In the genomic region with DNA sequence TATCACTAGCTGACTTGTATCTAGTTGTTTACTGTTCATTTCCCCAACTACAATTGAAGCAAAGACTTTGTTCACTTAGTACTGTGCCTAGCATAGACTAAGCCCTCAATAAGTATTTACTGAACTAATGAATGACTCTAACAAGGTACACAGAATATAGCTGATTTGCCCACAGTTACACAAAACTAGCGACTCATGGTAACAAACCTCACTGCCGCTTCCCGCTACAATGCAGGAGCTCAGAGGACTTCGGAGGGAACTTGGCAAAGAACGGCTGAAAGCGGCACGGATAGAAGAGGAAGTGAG, we compare ENCODE assay signal across 8 cellular contexts. TPM values are rescaled to one million over a fixed set of nuclear protein-coding genes. Genes with fewer than 3 reads are reported as not detected.
DNase-seq lines count a peak whose midpoint lies in the region; ATAC-seq lines count a peak whose summit lies in the region.

No MANE protein-coding gene starts in this region.

- peaks cover 49% of the 10 kb centered on the region for H3K36me3 Mint-ChIP-seq in activated T-helper 17 cell treated with anti-CD3 and anti-CD28 coated beads, Interleukin-2, amount 50 U/mL, for 72 hours (ENCODE audit: low read depth)

- H3K27ac ChIP-seq in BLaER1 (peak overlapping the region; percentile 99), stomach smooth muscle (ENCODE audit: low read length) (peak overlapping the region; percentile 97)

- H3K27me3 Mint-ChIP-seq in activated T-helper 17 cell treated with anti-CD3 and anti-CD28 coated beads, Interleukin-2, amount 50 U/mL, for 72 hours, result no peaks in the 10 kb centered on the region

- peaks cover 48% of the 10 kb centered on the region for H4K20me1 ChIP-seq in BLaER1

- H3K9ac ChIP-seq in BLaER1 (peak overlapping the region; percentile 97), stomach smooth muscle (ENCODE audit: low read length in 2 of 2) (peak overlapping the region; percentile 96 to 100)

- H3K4me3 Mint-ChIP-seq in activated T-helper 17 cell treated with anti-CD3 and anti-CD28 coated beads, Interleukin-2, amount 50 U/mL, for 72 hours, result peak overlapping the region; percentile 88

- H3K9me3 Mint-ChIP-seq in activated T-helper 17 cell treated with anti-CD3 and anti-CD28 coated beads, Interleukin-2, amount 50 U/mL, for 72 hours, result no peaks in the 10 kb centered on the region

- H3K4me2 ChIP-seq in BLaER1, result peak overlapping the region; percentile 99

- peaks cover 34% of the 10 kb centered on the region for H3K27me3 ChIP-seq in BLaER1
- H3K27me3 ChIP-seq in stomach smooth muscle (ENCODE audit: control insufficient read depth in 1 of 2, insufficient read depth in 2 of 2, low read length in 2 of 2), result no peaks in the 10 kb centered on the region

- DNase-seq in central memory CD4-positive, alpha-beta T cell, result no peak
- DNase-seq in GM19240 (ENCODE audit: insufficient read length, low spot score), result no peak

- H3K36me3 ChIP-seq in BLaER1 (peaks cover 33% of the 10 kb centered on the region), stomach smooth muscle (ENCODE audit: control insufficient read depth in 2 of 2, insufficient read depth in 2 of 2, low read length in 2 of 2) (peaks cover 2 to 9% of the 10 kb centered on the region in 2 donors)

- H3K4me1 ChIP-seq in BLaER1 (peaks cover 27% of the 10 kb centered on the region), stomach smooth muscle (ENCODE audit: control insufficient read depth, insufficient read depth, low read length) (peaks cover 35% of the 10 kb centered on the region)

- peak overlapping the region; percentile 81 for H3K4me3 ChIP-seq in BLaER1
- peak overlapping the region; percentile 87 for H3K4me3 ChIP-seq in iPS-18c (ENCODE audit: insufficient read depth, low read depth, low read length)
- H3K4me3 ChIP-seq in stomach smooth muscle (ENCODE audit: low read length in 2 of 2), result peak overlapping the region; percentile 100

- H3K4me1 Mint-ChIP-seq in activated T-helper 17 cell treated with anti-CD3 and anti-CD28 coated beads, Interleukin-2, amount 50 U/mL, for 72 hours, result peaks cover 15% of the 10 kb centered on the region

- ATAC-seq in HG03565 (IDR thresholded peaks at IDR 0.05; ENCODE audit: unreplicated experiment) (peak; percentile 14), GM18502 (IDR thresholded peaks at IDR 0.05; ENCODE audit: poor library complexity, unreplicated experiment) (no peak)
- ATAC-seq in activated T-helper 17 cell treated with anti-CD3 and anti-CD28 coated beads, Interleukin-2, amount 50 U/mL, for 72 hours (replicated peaks), result no peak

- H3K27ac Mint-ChIP-seq in activated T-helper 17 cell treated with anti-CD3 and anti-CD28 coated beads, Interleukin-2, amount 50 U/mL, for 72 hours, result peak overlapping the region; percentile 100

- H3K9me3 ChIP-seq in BLaER1, result no peaks in the 10 kb centered on the region
- no peaks in the 10 kb centered on the region for H3K9me3 ChIP-seq in iPS-18c (ENCODE audit: control insufficient read depth, insufficient read depth, low read length)
- H3K9me3 ChIP-seq in stomach smooth muscle (ENCODE audit: control insufficient read depth in 2 of 2, low read length in 2 of 2), result no peaks in the 10 kb centered on the region

RNA-seq across cellular contexts. Expression of a gene that starts 0.5 kb away (rescaled TPM):
- total RNA-seq in activated T-helper 17 cell treated with anti-CD3 and anti-CD28 coated beads, Interleukin-2, amount 50 U/mL, for 72 hours, result 100 to 1,000 TPM; 105 to 215 TPM

RNA-seq across cellular contexts. Expression of a gene that starts 16.6 kb away (rescaled TPM):
- not detected for total RNA-seq in activated T-helper 17 cell treated with anti-CD3 and anti-CD28 coated beads, Interleukin-2, amount 50 U/mL, for 72 hours

RNA-seq across cellular contexts. Expression of a gene that starts 48.9 kb away (rescaled TPM):
- 10 to 100 TPM; 37.7 to 51.5 TPM for total RNA-seq in activated T-helper 17 cell treated with anti-CD3 and anti-CD28 coated beads, Interleukin-2, amount 50 U/mL, for 72 hours

RNA-seq across cellular contexts. Expression of a gene that starts 51.0 kb away (rescaled TPM):
- total RNA-seq in activated T-helper 17 cell treated with anti-CD3 and anti-CD28 coated beads, Interleukin-2, amount 50 U/mL, for 72 hours, result not detected
